19 cellular contexts compared by ENCODE assay signal in the genomic region with DNA sequence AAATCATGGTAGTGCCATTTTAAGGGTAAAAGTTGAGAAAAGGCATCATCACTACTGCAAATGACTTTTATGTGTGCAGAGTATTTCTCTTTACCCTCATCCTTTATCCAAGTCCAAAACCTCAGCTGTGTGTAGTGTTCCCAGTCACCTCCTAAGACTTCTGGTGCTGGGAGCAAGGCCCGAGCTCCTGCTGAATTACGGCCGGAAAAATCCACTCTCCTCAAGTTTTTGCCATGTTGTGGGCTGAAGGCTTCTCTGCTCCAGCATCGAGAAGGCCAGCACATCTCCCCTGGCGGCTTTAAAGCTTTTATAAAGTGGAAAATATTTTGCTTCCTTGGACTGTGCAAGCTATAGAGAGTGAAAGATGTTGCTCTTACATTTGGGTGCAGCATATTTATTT.
"Had no signal": no experiment of that assay in that cellular context is flagged by ENCODE, and none has a peak within 500 bp of the region (broad histone marks: within the 10 kb centered on the region; RNA-seq: fewer than 3 reads in every experiment).

No MANE protein-coding gene starts in this region.

- H3K4me2 ChIP-seq: neural progenitor cell had no signal

- H3K4me1 ChIP-seq: left ventricle myocardium inferior, neural progenitor cell, right lobe of liver, thyroid gland had no signal

- H3K9me3 ChIP-seq: ovary, right lobe of liver, thyroid gland had no signal

- H3K27ac ChIP-seq: left ventricle myocardium inferior, neural progenitor cell, right lobe of liver, thyroid gland had no signal

- DNase-seq: activated CD4-positive, alpha-beta memory T cell treated with anti-CD3 and anti-CD28 coated beads, Interleukin-2, amount 10 ng/mL, durations not matched to agents 7 days and 5 days; activated CD4-positive, alpha-beta T cell treated with anti-CD3 and anti-CD28 coated beads for 48 hours; activated CD4-positive, CD25-positive, alpha-beta regulatory T cell; activated effector memory CD4-positive, alpha-beta T cell treated with Interleukin-2 at 50 U/mL for 16 hours; activated naive CD4-positive, alpha-beta T cell treated with anti-CD3 and anti-CD28 coated beads, Interleukin-2, amount 10 ng/mL, durations not matched to agents 7 days and 5 days; activated naive CD8-positive, alpha-beta T cell treated with anti-CD3 and anti-CD28 coated beads, Interleukin-2, amount 50 U/mL, for 24 hours; activated T-cell treated with anti-CD3 and anti-CD28 coated beads, Interleukin-2, amount 50 U/mL, for 4 hours; cerebellar nuclear complex; effector CD8-positive, alpha-beta T cell; heart left ventricle; left ventricle myocardium inferior; naive B cell; ovary; right lobe of liver; stimulated activated naive CD4-positive, alpha-beta T cell; T1000; thyroid gland had no signal

- H3K36me3 ChIP-seq: heart left ventricle, left ventricle myocardium inferior, neural progenitor cell, ovary, right lobe of liver, thyroid gland had no signal

- H3K4me3 ChIP-seq: heart left ventricle, left ventricle myocardium inferior, neural progenitor cell, ovary, right lobe of liver, thyroid gland had no signal

- H3K27me3 ChIP-seq: heart left ventricle, neural progenitor cell, ovary, right lobe of liver, thyroid gland had no signal

- H2AFZ ChIP-seq: neural progenitor cell had no signal

- ATAC-seq: activated naive CD8-positive, alpha-beta T cell treated with anti-CD3 and anti-CD28 coated beads, Interleukin-2, amount 50 U/mL, for 24 hours; activated T-cell treated with anti-CD3 and anti-CD28 coated beads, Interleukin-2, amount 50 U/mL, for 4 hours; esophagus mucosa; heart left ventricle; right lobe of liver had no signal

- H3K9ac ChIP-seq: neural progenitor cell had no signal
